1 cellular context compared by ENCODE assay signal in genomic region chr7:17185690-17186070, GRCh38.
TF ChIP-seq lines count a peak whose summit lies in the region.

No MANE protein-coding gene starts in this region.

TF ChIP-seq in GM23338, 12 proteins besides CTCF, POLR2A, EP300 and RAD21 (continued from another document):
- TF ChIP-seq REST (IDR thresholded peaks at IDR 0.05; ENCODE audit: unreplicated experiment): no peak
- TF ChIP-seq STAT1 (IDR thresholded peaks at IDR 0.05; ENCODE audit: unreplicated experiment): no peak
- no peak for TF ChIP-seq ZNF114 (CRISPR knock-in tag; IDR thresholded peaks at IDR 0.05)
TF ChIP-seq in GM23338: peak in this region for 0.
